1 cellular context compared by ENCODE assay signal in genomic region chrX:134990475-134991473, GRCh38.
TF ChIP-seq lines count a peak whose summit lies in the region.

Gene SMIM10, plus strand, starts transcription at chrX:134990991. Its CDS starts 105 bp downstream, at chrX:134991096.

TF ChIP-seq in K562, 482 proteins besides CTCF, POLR2A, EP300 and RAD21 (continued from another document and continues in another):
- TF ChIP-seq ZNF318 (IDR thresholded peaks at IDR 0.05; ENCODE audit: borderline replicate concordance in 1 of 2, low read depth in 1 of 2) (no peak), ZNF395 (CRISPR knock-in tag; IDR thresholded peaks at IDR 0.05) (peak; percentile 67; the same call in 1 of the 2 replicates), ZC3H4 (CRISPR knock-in tag; IDR thresholded peaks at IDR 0.05; ENCODE audit: borderline replicate concordance) (no peak), MED1 (CRISPR knock-in tag; IDR thresholded peaks at IDR 0.05; ENCODE audit: borderline replicate concordance) (no peak), MCM2 (IDR thresholded peaks at IDR 0.05; ENCODE audit: low read depth) (no peak), ETS2 (tag; IDR thresholded peaks at IDR 0.05; ENCODE audit: borderline replicate concordance, poor library complexity, severe bottlenecking) (no peak), ZNF766 (CRISPR knock-in tag; conservative IDR thresholded peaks at IDR 0.05) (peak; percentile 62; the same call in 1 of the 2 replicates), FOXA3 (CRISPR knock-in tag; conservative IDR thresholded peaks at IDR 0.05 in 1 of 2, IDR thresholded peaks at IDR 0.05 in 1 of 2) (no peak), NR1H2 (CRISPR knock-in tag; IDR thresholded peaks at IDR 0.05) (no peak), E4F1 (CRISPR knock-in tag; IDR thresholded peaks at IDR 0.05; ENCODE audit: borderline replicate concordance) (no peak), DEAF1 (CRISPR knock-in tag; IDR thresholded peaks at IDR 0.05) (no peak), FOXM1 (IDR thresholded peaks at IDR 0.05; ENCODE audit: low read depth) (no peak), FOXM1 (CRISPR knock-in tag; IDR thresholded peaks at IDR 0.05; ENCODE audit: low read depth) (no peak), PTTG1 (tag; IDR thresholded peaks at IDR 0.05; ENCODE audit: low read depth) (no peak), SPI1 (IDR thresholded peaks at IDR 0.05; ENCODE audit: borderline replicate concordance, low read depth, low read length) (0 out of 2 replicates have a peak, but pooled peaks have one; percentile 25), ZNF436 (CRISPR knock-in tag; IDR thresholded peaks at IDR 0.05) (no peak), SP2 (IDR thresholded peaks at IDR 0.05; ENCODE audit: extremely low read depth, low read depth, low read length, poor library complexity, severe bottlenecking) (no peak), FOXP4 (CRISPR knock-in tag; IDR thresholded peaks at IDR 0.05; ENCODE audit: borderline replicate concordance) (peak; percentile 57; the same call in 1 of the 2 replicates), POLR2B (IDR thresholded peaks at IDR 0.05; ENCODE audit: low read depth, partially characterized antibody) (peak; percentile 44), MGA (IDR thresholded peaks at IDR 0.05) (peak; percentile 96), SRSF3 (IDR thresholded peaks at IDR 0.05; ENCODE audit: insufficient read depth, low read length) (no peak), STAT5B (CRISPR knock-in tag; IDR thresholded peaks at IDR 0.05) (no peak), EWSR1 (IDR thresholded peaks at IDR 0.05; ENCODE audit: borderline replicate concordance, low read depth, partially characterized antibody) (no peak)
